Comparison of ENCODE assay signal across 27 cellular contexts in genomic region chr9:29625292-29625731, GRCh38.
DNase-seq lines count a peak whose midpoint lies in the region; ATAC-seq and TF ChIP-seq lines count a peak whose summit lies in the region.
"Had no signal": no experiment of that assay in that cellular context is flagged by ENCODE, and none has a peak within 500 bp of the region (broad histone marks: within the 10 kb centered on the region; RNA-seq: fewer than 3 reads in every experiment).

No MANE protein-coding gene starts in this region.

- ATAC-seq in HG03045 (IDR thresholded peaks at IDR 0.05; ENCODE audit: unreplicated experiment) (no peak), GM21381 (IDR thresholded peaks at IDR 0.05; ENCODE audit: unreplicated experiment) (no peak), GM21390 (IDR thresholded peaks at IDR 0.05; ENCODE audit: unreplicated experiment) (no peak)
- ATAC-seq: heart right ventricle; naive thymus-derived CD8-positive, alpha-beta T cell; Right ventricle myocardium inferior had no signal

- peak overlapping the region; percentile 73; a peak in 3 of 4 replicates for H3K27ac ChIP-seq in SK-N-SH (ENCODE audit: low read depth in 2 of 2, low read length in 1 of 2)
- H3K27ac ChIP-seq in smooth muscle cell (ENCODE audit: low read depth), result peak overlapping the region; percentile 78
- H3K27ac ChIP-seq: 22Rv1, BLaER1, cardiac muscle cell, esophagus squamous epithelium, heart right ventricle, skin epidermis, stomach, upper lobe of left lung had no signal

- peaks cover 5% of the 10 kb centered on the region for H3K36me3 Mint-ChIP-seq in glutamatergic neuron (ENCODE audit: unreplicated experiment)
- H3K36me3 Mint-ChIP-seq: IgD-negative memory B cell; naive thymus-derived CD8-positive, alpha-beta T cell had no signal

- POLR2A ChIA-PET in SK-N-SH (lab: Yijun Ruan, JAX), result no interaction called here

- H3K27me3 ChIP-seq in SK-N-SH (ENCODE audit: insufficient read depth) (no peaks in the 10 kb centered on the region), smooth muscle cell (ENCODE audit: low read depth) (no peaks in the 10 kb centered on the region)
- H3K27me3 ChIP-seq: BLaER1, cardiac muscle cell, esophagus squamous epithelium, heart right ventricle, stomach, upper lobe of left lung had no signal

- TF ChIP-seq EP300 in SK-N-SH (IDR thresholded peaks at IDR 0.05; ENCODE audit: borderline replicate concordance in 1 of 2, low read depth in 1 of 2, low read length in 1 of 2), result peak; percentile 92 to 99

- H3K4me3 ChIP-seq in SK-N-SH (ENCODE audit: low read depth in 2 of 2, low read length in 1 of 2), result no peak overlapping the region
- no peak overlapping the region for H3K4me3 ChIP-seq in smooth muscle cell
- H3K4me3 ChIP-seq: BLaER1, cardiac muscle cell, esophagus squamous epithelium, HAP-1, heart right ventricle, skin epidermis, stomach, upper lobe of left lung had no signal

- DNase-seq in NCI-H146 (lab: John Stamatoyannopoulos, UW), result peak; percentile 4
- no peak for DNase-seq in NCI-H146 treated with DMSO at 0.1 percent for 48 hours (lab: John Stamatoyannopoulos, UW; ENCODE audit: unreplicated experiment)
- DNase-seq in SK-N-SH, result peak; percentile 2
- DNase-seq in glutamatergic neuron, result no peak
- no peak for DNase-seq in smooth muscle cell (lab: John Stamatoyannopoulos, UW; ENCODE audit: unreplicated experiment)
- DNase-seq: activated CD4-positive, alpha-beta T cell treated with anti-CD3 and anti-CD28 coated beads, Interleukin-2, amount 10 ng/mL, durations not matched to agents 24 days and 14 days; activated CD8-positive, alpha-beta memory T cell treated with anti-CD3 and anti-CD28 coated beads, Interleukin-2, amount 50 U/mL, for 4 hours; Calu3; effector CD8-positive, alpha-beta T cell; esophagus squamous epithelium; heart right ventricle; naive thymus-derived CD8-positive, alpha-beta T cell; NCI-H1694 treated with DMSO at 0.1 percent for 48 hours; NCI-H510A; stimulated activated CD4-positive, alpha-beta T cell treated with anti-CD3 and anti-CD28 coated beads, Interleukin-2, amount 100 ng/mL, for 48 hours; stomach; upper lobe of left lung had no signal

- 6% methylated on average over 2 of the region's 2 CpGs for WGBS in SK-N-SH (ENCODE audit: low lambda C conversion rate)
- 24% methylated on average over 2 of the region's 2 CpGs for whole genome bisulfite sequencing in smooth muscle cell (ENCODE audit: low lambda C conversion rate)

- H3K27me3 Mint-ChIP-seq in glutamatergic neuron (ENCODE audit: unreplicated experiment), result peaks cover 3% of the 10 kb centered on the region
- H3K27me3 Mint-ChIP-seq: activated CD4-positive, alpha-beta T cell treated with anti-CD3 and anti-CD28 coated beads, Interleukin-2, amount 10 ng/mL, durations not matched to agents 24 days and 14 days; IgD-negative memory B cell; naive thymus-derived CD8-positive, alpha-beta T cell had no signal

- H3K9ac ChIP-seq in SK-N-SH (no peak overlapping the region), smooth muscle cell (ENCODE audit: low read depth) (peak overlapping the region; percentile 46)
- H3K9ac ChIP-seq: BLaER1 had no signal

- H3K4me1 Mint-ChIP-seq in glutamatergic neuron (ENCODE audit: low read depth, unreplicated experiment), result peaks cover 24% of the 10 kb centered on the region
- H3K4me1 Mint-ChIP-seq: activated CD4-positive, alpha-beta T cell treated with anti-CD3 and anti-CD28 coated beads, Interleukin-2, amount 10 ng/mL, durations not matched to agents 24 days and 14 days; IgD-negative memory B cell; naive thymus-derived CD8-positive, alpha-beta T cell had no signal

- peaks cover 6% of the 10 kb centered on the region for H3K9me3 Mint-ChIP-seq in glutamatergic neuron (ENCODE audit: unreplicated experiment)

- H3K79me2 ChIP-seq in SK-N-SH (ENCODE audit: insufficient read depth) (no peaks in the 10 kb centered on the region), smooth muscle cell (ENCODE audit: low read depth) (no peaks in the 10 kb centered on the region)

- H4K20me1 ChIP-seq in SK-N-SH (ENCODE audit: insufficient read depth) (no peaks in the 10 kb centered on the region), smooth muscle cell (ENCODE audit: low read depth) (no peaks in the 10 kb centered on the region)
- H4K20me1 ChIP-seq: BLaER1 had no signal

- H3F3A ChIP-seq in SK-N-SH (replicated peaks; ENCODE audit: insufficient read depth) (peaks cover 30% of the 10 kb centered on the region), smooth muscle cell (ENCODE audit: low read depth) (no peaks in the 10 kb centered on the region)

- no peaks in the 10 kb centered on the region for H3K9me3 ChIP-seq in SK-N-SH
- H3K9me3 ChIP-seq in smooth muscle cell (replicated peaks; ENCODE audit: low read depth), result no peaks in the 10 kb centered on the region
- H3K9me3 ChIP-seq: BLaER1, esophagus squamous epithelium, HAP-1, heart right ventricle, stomach, upper lobe of left lung had no signal

- CTCF ChIA-PET in SK-N-SH (lab: Yijun Ruan, JAX), result no interaction called here

- H3K27ac Mint-ChIP-seq in glutamatergic neuron (ENCODE audit: unreplicated experiment), result peak overlapping the region; percentile 25
- H3K27ac Mint-ChIP-seq: activated CD4-positive, alpha-beta T cell treated with anti-CD3 and anti-CD28 coated beads, Interleukin-2, amount 10 ng/mL, durations not matched to agents 24 days and 14 days; IgD-negative memory B cell; naive thymus-derived CD8-positive, alpha-beta T cell had no signal

- peaks cover 0 to 24% of the 10 kb centered on the region in 2 experiments; a peak in 3 of 4 replicates for H3K4me1 ChIP-seq in SK-N-SH (ENCODE audit: control insufficient read depth in 1 of 2, insufficient read depth in 2 of 2, low read depth in 1 of 2, low read length in 1 of 2)
- no peaks in the 10 kb centered on the region for H3K4me1 ChIP-seq in smooth muscle cell (ENCODE audit: low read depth)
- H3K4me1 ChIP-seq: esophagus squamous epithelium, HAP-1, heart right ventricle, stomach, upper lobe of left lung had no signal

- H3K4me2 ChIP-seq in SK-N-SH (peak overlapping the region; percentile 8; the same call in 1 of the 2 replicates), smooth muscle cell (peak overlapping the region; percentile 35)
- H3K4me2 ChIP-seq: BLaER1 had no signal

- H3K36me3 ChIP-seq in SK-N-SH (replicated peaks in 1 of 2; ENCODE audit: control insufficient read depth in 1 of 2, insufficient read depth in 2 of 2, low read length in 1 of 2) (no peaks in the 10 kb centered on the region), smooth muscle cell (ENCODE audit: low read depth) (no peaks in the 10 kb centered on the region)
- H3K36me3 ChIP-seq: BLaER1, cardiac muscle cell, esophagus squamous epithelium, HAP-1, heart right ventricle, stomach, upper lobe of left lung had no signal

- H3K9me2 ChIP-seq in SK-N-SH, result no peaks in the 10 kb centered on the region

- peak overlapping the region; percentile 4 for H3K4me3 Mint-ChIP-seq in glutamatergic neuron (ENCODE audit: unreplicated experiment)
- H3K4me3 Mint-ChIP-seq: activated CD4-positive, alpha-beta T cell treated with anti-CD3 and anti-CD28 coated beads, Interleukin-2, amount 10 ng/mL, durations not matched to agents 24 days and 14 days; naive thymus-derived CD8-positive, alpha-beta T cell had no signal

- no peak for TF ChIP-seq RAD21 in SK-N-SH (IDR thresholded peaks at IDR 0.05; ENCODE audit: low read length)

- H2AFZ ChIP-seq in SK-N-SH (ENCODE audit: low read depth) (no peak overlapping the region; the same call in 1 of the 2 replicates), smooth muscle cell (ENCODE audit: low read depth) (peak overlapping the region; percentile 5)

- TF ChIP-seq CTCF in SK-N-SH (IDR thresholded peaks at IDR 0.05), result no peak
- TF ChIP-seq CTCF in glutamatergic neuron (IDR thresholded peaks at IDR 0.05; ENCODE audit: partially characterized antibody, unreplicated experiment), result no peak
- no peak for TF ChIP-seq CTCF in smooth muscle cell (IDR thresholded peaks at IDR 0.05; ENCODE audit: borderline replicate concordance, insufficient read depth, poor library complexity, severe bottlenecking)

TF ChIP-seq in SK-N-SH, 30 proteins besides CTCF, POLR2A, EP300 and RAD21 (continues in another document):
- TF ChIP-seq YY1 (IDR thresholded peaks at IDR 0.05; ENCODE audit: low read depth) (no peak), RCOR1 (IDR thresholded peaks at IDR 0.05; ENCODE audit: low read length) (no peak), TAF1 (IDR thresholded peaks at IDR 0.05; ENCODE audit: borderline replicate concordance, low read depth, low read length) (0 out of 2 replicates have a peak, but pooled peaks have one; percentile 55), NFIC (IDR thresholded peaks at IDR 0.05; ENCODE audit: borderline replicate concordance) (peak; percentile 85), USF1 (IDR thresholded peaks at IDR 0.05; ENCODE audit: borderline replicate concordance, low read depth) (peak; percentile 28; the same call in 1 of the 2 replicates), TEAD4 (IDR thresholded peaks at IDR 0.05; ENCODE audit: borderline replicate concordance, insufficient read depth) (peak; percentile 98), USF2 (IDR thresholded peaks at IDR 0.05; ENCODE audit: borderline replicate concordance, low read depth, low read length) (no peak), FOSL2 (IDR thresholded peaks at IDR 0.05; ENCODE audit: borderline replicate concordance, low read depth) (peak; percentile 63; the same call in 1 of the 2 replicates), FOXJ3 (CRISPR knock-in tag; IDR thresholded peaks at IDR 0.05) (no peak), SMC3 (IDR thresholded peaks at IDR 0.05; ENCODE audit: low read depth, low read length) (no peak), TCF12 (IDR thresholded peaks at IDR 0.05) (peak; percentile 99), MAX (IDR thresholded peaks at IDR 0.05; ENCODE audit: low read depth) (peak; percentile 68), EZH2phosphoT487 (IDR thresholded peaks at IDR 0.05; ENCODE audit: borderline replicate concordance, low read depth) (no peak), RFX5 (IDR thresholded peaks at IDR 0.05; ENCODE audit: low read length) (no peak)

Comparison
In these comparisons a context has a peak if more than half of its experiments do, and no peak if none do; other contexts are left out.
1. DNase-seq: peak in NCI-H146 (single experiment) and SK-N-SH (single experiment); none in NCI-H146 treated with DMSO at 0.1 percent for 48 hours (single experiment), glutamatergic neuron (single experiment) and smooth muscle cell (single experiment).